22 cellular contexts compared by ENCODE assay signal in genomic region chr10:127923646-127924045, GRCh38. TPM values are rescaled to one million over a fixed set of nuclear protein-coding genes. Genes with fewer than 3 reads are reported as not detected.
DNase-seq lines count a peak whose midpoint lies in the region; ATAC-seq, FAIRE-seq and TF ChIP-seq lines count a peak whose summit lies in the region.
"Had no signal": no experiment of that assay in that cellular context is flagged by ENCODE, and none has a peak within 500 bp of the region (broad histone marks: within the 10 kb centered on the region; RNA-seq: fewer than 3 reads in every experiment).

No MANE protein-coding gene starts in this region.

- ATAC-seq in HCT116 (no peak), HG02973 (IDR thresholded peaks at IDR 0.05; ENCODE audit: unreplicated experiment) (no peak)
- ATAC-seq: gastroesophageal sphincter; naive thymus-derived CD4-positive, alpha-beta T cell had no signal

- H3K36me3 ChIP-seq in HCT116 (ENCODE audit: control insufficient read depth in 1 of 2, insufficient read depth in 2 of 2, low read length in 2 of 2) (no peaks in the 10 kb centered on the region), astrocyte (ENCODE audit: insufficient read depth, low read length) (no peaks in the 10 kb centered on the region), mesenchymal stem cell (ENCODE audit: control insufficient read depth in 1 of 2, insufficient read depth in 2 of 2, low read depth in 1 of 2, low read length in 2 of 2) (no peaks in the 10 kb centered on the region)
- H3K36me3 ChIP-seq: gastroesophageal sphincter, WERI-Rb-1 had no signal

- H3K9ac ChIP-seq in HCT116 (ENCODE audit: low read length) = peak overlapping the region; percentile 38
- no peak overlapping the region for H3K9ac ChIP-seq in astrocyte (ENCODE audit: low read length)
- H3K9ac ChIP-seq in mesenchymal stem cell (ENCODE audit: low read length) = no peak overlapping the region

- TF ChIP-seq CTCF in HCT116 (IDR thresholded peaks at IDR 0.05 in 2 of 3, conservative IDR thresholded peaks at IDR 0.05 in 1 of 3; ENCODE audit: borderline replicate concordance in 1 of 3, insufficient read depth in 1 of 3, low read depth in 2 of 3, low read length in 2 of 3) (no peak), astrocyte (IDR thresholded peaks at IDR 0.05; ENCODE audit: insufficient read depth, low read depth, low read length) (no peak)

- peak overlapping the region; percentile 38 to 57 for H3K4ac ChIP-seq in mesenchymal stem cell (ENCODE audit: low read depth in 1 of 2, low read length in 2 of 2)

- CTCF ChIA-PET in HCT116 (lab: Charles Lee) = interaction anchor here (0.7 to 1.6 kb wide), 2 partner anchors 88 to 439 kb away, joined by 4 to 6 read pairs; no protein-coding TSS in a partner anchor

- TF ChIP-seq RAD21 in HCT116 (IDR thresholded peaks at IDR 0.05; ENCODE audit: low read depth) = no peak

- peak overlapping the region; percentile 97 for H2AK5ac ChIP-seq in mesenchymal stem cell (ENCODE audit: low read length, severe bottlenecking)

- H3K23ac ChIP-seq in mesenchymal stem cell (ENCODE audit: low read length in 2 of 2) = no peak overlapping the region

- H3K27me3 ChIP-seq in HCT116 (ENCODE audit: insufficient read depth, low read length) (no peaks in the 10 kb centered on the region), astrocyte (ENCODE audit: insufficient read depth, low read length) (no peaks in the 10 kb centered on the region), mesenchymal stem cell (ENCODE audit: control insufficient read depth in 1 of 2, insufficient read depth in 1 of 2, low read length in 2 of 2) (no peaks in the 10 kb centered on the region)
- H3K27me3 ChIP-seq: gastroesophageal sphincter had no signal

- no peak overlapping the region for H4K8ac ChIP-seq in mesenchymal stem cell (ENCODE audit: low read length)

- no peak for FAIRE-seq in astrocyte (lab: Jason Lieb, UNC)
- FAIRE-seq: urothelium cell line had no signal

- H3K9me3 Mint-ChIP-seq in astrocyte (ENCODE audit: unreplicated experiment) = peaks cover 4% of the 10 kb centered on the region
- H3K9me3 Mint-ChIP-seq: activated naive CD4-positive, alpha-beta T cell treated with anti-CD3 and anti-CD28 coated beads, Interleukin-2, amount 10 ng/mL, durations not matched to agents 7 days and 5 days; naive thymus-derived CD4-positive, alpha-beta T cell had no signal

- peaks cover 6% of the 10 kb centered on the region for H3K36me3 Mint-ChIP-seq in astrocyte (ENCODE audit: low read depth, unreplicated experiment)
- H3K36me3 Mint-ChIP-seq: activated naive CD4-positive, alpha-beta T cell treated with anti-CD3 and anti-CD28 coated beads, Interleukin-2, amount 10 ng/mL, durations not matched to agents 7 days and 5 days; naive thymus-derived CD4-positive, alpha-beta T cell had no signal

- POLR2A ChIA-PET in HCT116 (lab: Charles Lee) = no interaction called here

- peak overlapping the region; percentile 90 for H3K4me2 ChIP-seq in HCT116 (ENCODE audit: low read length)
- peak overlapping the region; percentile 72 for H3K4me2 ChIP-seq in astrocyte (ENCODE audit: low read length)
- H3K4me2 ChIP-seq in mesenchymal stem cell (ENCODE audit: low read length, poor library complexity, severe bottlenecking) = no peak overlapping the region

- peak overlapping the region; percentile 37 to 48 for H3K18ac ChIP-seq in mesenchymal stem cell (ENCODE audit: low read depth in 1 of 2, low read length in 2 of 2)

- no peaks in the 10 kb centered on the region; the same call in 1 of the 2 replicates for H3K9me2 ChIP-seq in HCT116 (ENCODE audit: insufficient read depth)

- intact Hi-C loops in HCT116 (cut with micrococcal nuclease) = no loop called here

- H3K79me2 ChIP-seq in HCT116 (ENCODE audit: insufficient read depth, low read length) (no peaks in the 10 kb centered on the region), astrocyte (ENCODE audit: insufficient read depth, low read length) (peaks cover 38% of the 10 kb centered on the region)

- H3K27ac Mint-ChIP-seq in astrocyte (ENCODE audit: unreplicated experiment) = peak overlapping the region; percentile 98
- H3K27ac Mint-ChIP-seq: activated naive CD4-positive, alpha-beta T cell treated with anti-CD3 and anti-CD28 coated beads, Interleukin-2, amount 10 ng/mL, durations not matched to agents 7 days and 5 days; naive thymus-derived CD4-positive, alpha-beta T cell; progenitor cell of endocrine pancreas had no signal

- H2AFZ ChIP-seq in HCT116 (ENCODE audit: low read depth, low read length, poor library complexity, severe bottlenecking) = no peak overlapping the region
- H2AFZ ChIP-seq in astrocyte (ENCODE audit: low read depth, low read length) = no peak overlapping the region
- H2AFZ ChIP-seq in mesenchymal stem cell (ENCODE audit: low read depth, low read length) = no peak overlapping the region

- no peaks in the 10 kb centered on the region for H3K27me3 Mint-ChIP-seq in astrocyte (ENCODE audit: low read depth, unreplicated experiment)

- no TSS peak for BruUV-seq in HCT116 (replicated peaks; lab: Mats Ljungman, UMichigan)

- peak overlapping the region; percentile 10 for H2BK5ac ChIP-seq in mesenchymal stem cell (ENCODE audit: low read depth, low read length, poor library complexity, severe bottlenecking)

- H2BK15ac ChIP-seq in mesenchymal stem cell (ENCODE audit: low read depth, poor library complexity, severe bottlenecking) = peak overlapping the region; percentile 3

- DNase-seq in HCT116 (ENCODE audit: low read depth, low spot score) = no peak
- DNase-seq in astrocyte (ENCODE audit: low read depth) = no peak
- no peak for DNase-seq in mesenchymal stem cell
- no peak for DNase-seq in substantia nigra (lab: John Stamatoyannopoulos, UW)
- no peak for DNase-seq in NCI-H774 (lab: John Stamatoyannopoulos, UW)
- no peak for DNase-seq in T-helper 1 cell
- DNase-seq: activated CD4-positive, alpha-beta T cell treated with anti-CD3 and anti-CD28 coated beads, Interleukin-2, amount 50 U/mL, for 48 hours; activated naive CD4-positive, alpha-beta T cell treated with anti-CD3 and anti-CD28 coated beads, Interleukin-2, amount 10 ng/mL, durations not matched to agents 7 days and 5 days; activated T-cell treated with anti-CD3 and anti-CD28 coated beads, Interleukin-2, amount 50 U/mL, for 1 hour; cortex of kidney; naive thymus-derived CD4-positive, alpha-beta T cell; NCI-H187; NK-92 treated with Interleukin-12 subunit alpha and Interleukin-12 subunit beta, amount 100 ng/mL, for 24 hours; T-helper 2 cell; WERI-Rb-1 had no signal

- RAD21 ChIA-PET in HCT116 (lab: Charles Lee; ENCODE audit: low non-redundant PET in 1 of 2, low total read pairs in 2 of 2, uncharacterized antibody in 2 of 2, unreplicated experiment in 2 of 2) = no interaction called here

- no peak overlapping the region for H3K4me3 Mint-ChIP-seq in astrocyte (ENCODE audit: unreplicated experiment)
- H3K4me3 Mint-ChIP-seq: activated naive CD4-positive, alpha-beta T cell treated with anti-CD3 and anti-CD28 coated beads, Interleukin-2, amount 10 ng/mL, durations not matched to agents 7 days and 5 days; naive thymus-derived CD4-positive, alpha-beta T cell had no signal

- peaks cover 5% of the 10 kb centered on the region for H3K79me1 ChIP-seq in mesenchymal stem cell (replicated peaks; ENCODE audit: low read length, poor library complexity, severe bottlenecking)

- H3K4me1 ChIP-seq in HCT116 (ENCODE audit: control insufficient read depth in 1 of 2, insufficient read depth in 2 of 2, low read length in 2 of 2) (peaks cover 34 to 79% of the 10 kb centered on the region in 2 experiments), astrocyte (ENCODE audit: insufficient read depth, low read length) (peaks cover 54% of the 10 kb centered on the region), mesenchymal stem cell (ENCODE audit: control insufficient read depth, insufficient read depth, low read depth, low read length) (peaks cover 22% of the 10 kb centered on the region)

- peak overlapping the region; percentile 35 for H3K27ac ChIP-seq in HCT116 (ENCODE audit: low read depth, low read length)
- H3K27ac ChIP-seq in astrocyte (ENCODE audit: low read depth, low read length) = peak overlapping the region; percentile 83
- peak overlapping the region; percentile 76 for H3K27ac ChIP-seq in mesenchymal stem cell (ENCODE audit: low read length, poor library complexity, severe bottlenecking)
- H3K27ac ChIP-seq in substantia nigra (ENCODE audit: low read depth, low read length, poor library complexity, severe bottlenecking) = peak overlapping the region; percentile 31
- H3K27ac ChIP-seq: HL-60, WERI-Rb-1 had no signal

- no peak overlapping the region; a peak in 1 of 4 replicates for H3K4me3 ChIP-seq in HCT116 (replicated peaks in 1 of 2; ENCODE audit: low read depth in 1 of 2, low read length in 2 of 2)
- H3K4me3 ChIP-seq in astrocyte (ENCODE audit: insufficient read depth, low read depth, low read length) = no peak overlapping the region
- H3K4me3 ChIP-seq in mesenchymal stem cell (ENCODE audit: insufficient read depth in 1 of 2, low read depth in 1 of 2, low read length in 2 of 2) = no peak overlapping the region
- H3K4me3 ChIP-seq: gastroesophageal sphincter had no signal

- H3K14ac ChIP-seq in mesenchymal stem cell (ENCODE audit: low read length in 2 of 2) = no peak overlapping the region

- peaks cover 72% of the 10 kb centered on the region for H3K4me1 Mint-ChIP-seq in astrocyte (ENCODE audit: low read depth, unreplicated experiment)
- H3K4me1 Mint-ChIP-seq: activated naive CD4-positive, alpha-beta T cell treated with anti-CD3 and anti-CD28 coated beads, Interleukin-2, amount 10 ng/mL, durations not matched to agents 7 days and 5 days had no signal

- peak overlapping the region in 1 of 2 experiments; percentile 90 for H2BK12ac ChIP-seq in mesenchymal stem cell (ENCODE audit: low read length in 2 of 2)

- WGBS in mesenchymal stem cell = 58% methylated on average over 1 of the region's 1 CpG

- no peak overlapping the region for H2BK120ac ChIP-seq in mesenchymal stem cell (ENCODE audit: low read depth, low read length)

- TF ChIP-seq POLR2A in HCT116 (IDR thresholded peaks at IDR 0.05; ENCODE audit: borderline replicate concordance, extremely low read depth, insufficient read depth, insufficient read length) = no peak

- no peak overlapping the region for H4K91ac ChIP-seq in mesenchymal stem cell (ENCODE audit: low read length)

- H4K20me1 ChIP-seq in HCT116 (ENCODE audit: insufficient read depth) (no peaks in the 10 kb centered on the region), astrocyte (ENCODE audit: insufficient read depth, low read length) (no peaks in the 10 kb centered on the region)

- H3K9me3 ChIP-seq in HCT116 (ENCODE audit: control insufficient read depth in 1 of 2, insufficient read depth in 1 of 2, low read depth in 1 of 2, low read length in 2 of 2) (no peaks in the 10 kb centered on the region), astrocyte (ENCODE audit: insufficient read depth, low read depth, low read length) (no peaks in the 10 kb centered on the region), mesenchymal stem cell (ENCODE audit: control insufficient read depth, low read length) (no peaks in the 10 kb centered on the region)
- H3K9me3 ChIP-seq: Caco-2, gastroesophageal sphincter had no signal

RNA-seq across cellular contexts. Expression of gene PTPRE, which starts 16.7 kb away (rescaled TPM):
- total RNA-seq in HCT116 (2021; ENCODE audit: unreplicated experiment) = 12.3 TPM
- 8.7 and 10.1 TPM in 2 replicates for polyA plus RNA-seq in HCT116 (2012)
- 14.1 and 15.8 TPM in 2 replicates for total RNA-seq in astrocyte
- polyA plus RNA-seq in mesenchymal stem cell (2013, experiment 1 of 2) = 20.4 TPM
- polyA plus RNA-seq in mesenchymal stem cell (2013, experiment 2 of 2) = 22.5 TPM

RNA-seq across cellular contexts. Expression of gene CLRN3, which starts 30.9 kb away (rescaled TPM):
- total RNA-seq in HCT116 (2021; ENCODE audit: unreplicated experiment) (0.39 TPM), astrocyte (not detected in 2 replicates)
- polyA plus RNA-seq in HCT116 (2012) = not detected in 2 replicates
- polyA plus RNA-seq in mesenchymal stem cell (2013, experiment 1 of 2) = 0.07 TPM
- 0.05 TPM for polyA plus RNA-seq in mesenchymal stem cell (2013, experiment 2 of 2)
- total RNA-seq: Daoy; gastroesophageal sphincter; naive thymus-derived CD4-positive, alpha-beta T cell had no signal
- polyA plus RNA-seq: naive thymus-derived CD4-positive, alpha-beta T cell had no signal

Comparison
In these comparisons a context has a peak if more than half of its experiments do, and no peak if none do; other contexts are left out.
1. H3K27ac ChIP-seq: peak in every context shown above with its lines; median percentile 83 in astrocyte; 76 in mesenchymal stem cell; 35 in HCT116; 31 in substantia nigra.